Comparison of ENCODE assay signal across 13 cellular contexts in the genomic region with DNA sequence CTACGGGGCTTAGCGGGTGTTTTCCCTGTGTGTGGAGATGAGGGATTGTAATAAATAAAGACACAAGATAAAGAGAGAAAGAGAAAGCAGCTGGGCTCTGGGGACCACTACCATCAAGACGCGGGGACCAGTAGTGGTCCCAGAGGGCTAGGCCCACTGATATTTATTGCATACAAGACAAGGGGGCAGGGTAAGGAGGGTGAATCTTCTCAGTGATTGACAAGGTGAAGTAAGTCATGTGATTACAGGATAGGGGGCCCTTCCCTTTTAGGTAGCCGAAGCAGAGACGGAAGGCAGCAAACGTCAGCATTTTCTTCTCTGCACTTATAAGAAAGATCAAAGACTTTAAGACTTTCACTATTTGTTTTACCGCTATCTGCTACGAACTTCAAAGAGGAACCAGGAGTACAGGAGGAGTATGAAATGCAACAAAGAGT. TPM values are rescaled to one million over a fixed set of nuclear protein-coding genes. Genes with fewer than 3 reads are reported as not detected.
DNase-seq lines count a peak whose midpoint lies in the region; ATAC-seq, FAIRE-seq and TF ChIP-seq lines count a peak whose summit lies in the region.
"Had no signal": no experiment of that assay in that cellular context is flagged by ENCODE, and none has a peak within 500 bp of the region (broad histone marks: within the 10 kb centered on the region; RNA-seq: fewer than 3 reads in every experiment).

No MANE protein-coding gene starts in this region.

- in situ Hi-C loops in HepG2 (cut with HindIII; ENCODE audit: extremely low pct_ligation_motif_present, low pct_unique_long_range_greater_than_20kb): loop anchor here (5.0 kb wide), 1 partner anchor 35 kb away; the partner anchor contains the start of gene NEU4
- in situ Hi-C loops in K562 (cut with MboI): no loop called here

- peaks cover 24% of the 10 kb centered on the region for H3K79me2 ChIP-seq in HepG2 (ENCODE audit: insufficient read depth, low read length)
- no peaks in the 10 kb centered on the region for H3K79me2 ChIP-seq in K562 (ENCODE audit: control insufficient read depth, insufficient read depth, low read length)

- H3K4me1 ChIP-seq in HepG2 (ENCODE audit: insufficient read depth, low read length) (peaks cover 71% of the 10 kb centered on the region), right lobe of liver (peaks cover 0 to 45% (median 15%) of the 10 kb centered on the region in 4 donors), K562 (replicated peaks in 1 of 2; ENCODE audit: control insufficient read depth in 2 of 2, insufficient read depth in 2 of 2, low read length in 2 of 2) (peaks cover 0 to 61% of the 10 kb centered on the region in 2 experiments; a peak in 2 of 5 replicates), kidney (ENCODE audit: control insufficient read depth in 1 of 2, insufficient read depth in 1 of 2, low read depth in 1 of 2, low read length in 2 of 2) (peaks cover 10 to 13% of the 10 kb centered on the region in 2 donors)

- peak overlapping the region; percentile 92 for H3K9ac ChIP-seq in HepG2 (ENCODE audit: insufficient read depth, low read depth, low read length)
- H3K9ac ChIP-seq in K562 (ENCODE audit: insufficient read depth in 1 of 2, low read depth in 2 of 2, low read length in 2 of 2): no peak overlapping the region
- no peak overlapping the region for H3K9ac ChIP-seq in kidney (ENCODE audit: low read length in 2 of 2)

- no peaks in the 10 kb centered on the region for H3K9me1 ChIP-seq in K562 (ENCODE audit: control insufficient read depth, insufficient read depth, low read length)

- intact Hi-C loops in HepG2 (cut with micrococcal nuclease; ENCODE audit: unreplicated experiment): no loop called here
- intact Hi-C loops in right lobe of liver (cut with DNase I): no loop called here
- intact Hi-C loops in K562 (cut with micrococcal nuclease): no loop called here
- intact Hi-C loops in kidney (cut with DNase I): no loop called here

- POLR2A ChIA-PET in HepG2 (lab: Yijun Ruan, JAX) (interaction anchor here (0.9 to 8.9 kb wide), 20 partner anchors 9 to 163 kb away, joined by 3 to 218 read pairs (median 6); partner anchors contain the start of genes D2HGDH, DTYMK, ING5 and NEU4), K562 (lab: Yijun Ruan, JAX) (no interaction called here)

- DNase-seq in HepG2 (ENCODE audit: low spot score): peak; percentile 67
- DNase-seq in right lobe of liver: no peak
- DNase-seq in SW480 (ENCODE audit: low spot score): peak; percentile 6
- no peak for DNase-seq in K562 (ENCODE audit: extremely low read depth in 1 of 4, low spot score in 3 of 4)
- peak; percentile 26 for DNase-seq in stimulated activated naive CD4-positive, alpha-beta T cell treated with Interleukin-2 at 50 U/mL for 16 hours (lab: John Stamatoyannopoulos, UW)
- no peak for DNase-seq in kidney
- no peak for DNase-seq in DMS114 treated with DMSO at 0.1 percent for 48 hours (lab: John Stamatoyannopoulos, UW; ENCODE audit: unreplicated experiment)
- no peak for DNase-seq in NCI-H226
- DNase-seq: NCI-H1417 treated with DMSO at 0.1 percent for 48 hours, occipital lobe, PC-3, trophoblast cell had no signal

- no peak for TF ChIP-seq CTCF in HepG2 (CRISPR knock-in tag; IDR thresholded peaks at IDR 0.05)
- TF ChIP-seq CTCF in right lobe of liver (IDR thresholded peaks at IDR 0.05): no peak
- TF ChIP-seq CTCF in K562 (IDR thresholded peaks at IDR 0.05 in 2 of 3, conservative IDR thresholded peaks at IDR 0.05 in 1 of 3; ENCODE audit: insufficient read depth in 2 of 3, low read depth in 1 of 3, low read length in 3 of 3): no peak
- no peak for TF ChIP-seq CTCF in kidney (IDR thresholded peaks at IDR 0.05; ENCODE audit: borderline replicate concordance, extremely low read depth, insufficient read depth)

- no peaks in the 10 kb centered on the region for H4K20me1 ChIP-seq in HepG2 (ENCODE audit: insufficient read depth, low read length)
- no peaks in the 10 kb centered on the region for H4K20me1 ChIP-seq in K562 (replicated peaks; ENCODE audit: control insufficient read depth, insufficient read depth, low read length)

- TF ChIP-seq POLR2A in HepG2 (IDR thresholded peaks at IDR 0.05; ENCODE audit: insufficient read depth in 1 of 2, low read depth in 2 of 2, low read length in 2 of 2): peak in 1 of 2 experiments; percentile 64; a peak in 1 of 4 replicates
- no peak for TF ChIP-seq POLR2A in right lobe of liver (IDR thresholded peaks at IDR 0.05)
- no peak for TF ChIP-seq POLR2A in K562 (conservative IDR thresholded peaks at IDR 0.05)

- no peak overlapping the region for H2AFZ ChIP-seq in HepG2 (ENCODE audit: low read length)
- no peak overlapping the region for H2AFZ ChIP-seq in K562 (ENCODE audit: low read depth, low read length)

- FAIRE-seq in HepG2 (lab: Jason Lieb, UNC) (no peak), K562 (lab: Jason Lieb, UNC) (no peak), kidney (lab: Jason Lieb, UNC) (no peak)

- CTCF ChIA-PET in HepG2 (lab: Yijun Ruan, JAX; ENCODE audit: low intra/inter-chr PET ratio, low total read pairs) (no interaction called here), K562 (lab: Yijun Ruan, JAX; ENCODE audit: low intra/inter-chr PET ratio) (no interaction called here)

- TF ChIP-seq EP300 in HepG2 (IDR thresholded peaks at IDR 0.05; ENCODE audit: low read depth in 2 of 2, low read length in 2 of 2): no peak
- no peak for TF ChIP-seq EP300 in HepG2 (CRISPR knock-in tag; IDR thresholded peaks at IDR 0.05; ENCODE audit: borderline replicate concordance)
- no peak for TF ChIP-seq EP300 in K562 (IDR thresholded peaks at IDR 0.05; ENCODE audit: low read length)

- H3K27me3 ChIP-seq in HepG2 (ENCODE audit: control insufficient read depth in 1 of 2, insufficient read depth in 2 of 2, low read length in 2 of 2): no peaks in the 10 kb centered on the region; a peak in 1 of 5 replicates
- H3K27me3 ChIP-seq in right lobe of liver: no peaks in the 10 kb centered on the region
- no peaks in the 10 kb centered on the region for H3K27me3 ChIP-seq in K562 (ENCODE audit: control insufficient read depth in 2 of 2, insufficient read depth in 2 of 2, low read length in 2 of 2)

- peak overlapping the region; percentile 92 for H3K27ac ChIP-seq in HepG2 (ENCODE audit: extremely low read length, insufficient read depth, low read length)
- no peak overlapping the region for H3K27ac ChIP-seq in right lobe of liver
- H3K27ac ChIP-seq in K562 (ENCODE audit: extremely low read depth, low read depth, low read length): no peak overlapping the region
- no peak overlapping the region for H3K27ac ChIP-seq in kidney (ENCODE audit: low read depth in 2 of 2, low read length in 2 of 2)

- H3K4me3 ChIP-seq in HepG2 (replicated peaks in 1 of 3; ENCODE audit: insufficient read depth in 1 of 3, low read depth in 2 of 3, low read length in 3 of 3) (peak overlapping the region; percentile 67 to 82 (median 76)), right lobe of liver (no peak overlapping the region), K562 (no peak overlapping the region), kidney (ENCODE audit: low read length in 2 of 2) (no peak overlapping the region)

- TF ChIP-seq RAD21 in HepG2 (CRISPR knock-in tag; IDR thresholded peaks at IDR 0.05) (no peak), K562 (CRISPR knock-in tag; conservative IDR thresholded peaks at IDR 0.05 in 1 of 2, IDR thresholded peaks at IDR 0.05 in 1 of 2) (no peak)

- ATAC-seq in HepG2 (no peak), right lobe of liver (no peak), K562 (no peak)
- ATAC-seq: PC-3 had no signal

- no peaks in the 10 kb centered on the region for H3K9me3 ChIP-seq in HepG2 (ENCODE audit: low read length)
- no peaks in the 10 kb centered on the region for H3K9me3 ChIP-seq in right lobe of liver
- H3K9me3 ChIP-seq in K562 (replicated peaks; ENCODE audit: control insufficient read depth, insufficient read depth, low read depth, low read length): no peaks in the 10 kb centered on the region
- H3K9me3 ChIP-seq in kidney (ENCODE audit: control insufficient read depth in 1 of 2, low read length in 2 of 2): no peaks in the 10 kb centered on the region

- BruUV-seq in HepG2 (replicated peaks; lab: Mats Ljungman, UMichigan): no TSS peak
- no TSS peak for BruUV-seq in K562 (replicated peaks; lab: Mats Ljungman, UMichigan)

- WGBS in HepG2 (ENCODE audit: low lambda C conversion rate): under 1% methylated on average over 9 of the region's 9 CpGs
- WGBS in right lobe of liver (ENCODE audit: insufficient coverage, low coverage, low lambda C conversion rate, missing lambda C conversion rate): 47% methylated on average over 9 of the region's 9 CpGs
- WGBS in K562 (ENCODE audit: insufficient coverage, low coverage, missing lambda C conversion rate): 58% methylated on average over 9 of the region's 9 CpGs

- peak overlapping the region; percentile 85 for H3K4me2 ChIP-seq in HepG2 (ENCODE audit: low read depth, low read length)
- no peak overlapping the region for H3K4me2 ChIP-seq in K562 (ENCODE audit: insufficient read depth, low read length)

- no peaks in the 10 kb centered on the region; a peak in 1 of 5 replicates for H3K36me3 ChIP-seq in HepG2 (replicated peaks in 1 of 2; ENCODE audit: control insufficient read depth in 1 of 2, insufficient read depth in 2 of 2, low read length in 2 of 2)
- no peaks in the 10 kb centered on the region for H3K36me3 ChIP-seq in right lobe of liver
- H3K36me3 ChIP-seq in K562 (ENCODE audit: control insufficient read depth, insufficient read depth, low read length): no peaks in the 10 kb centered on the region
- H3K36me3 ChIP-seq in kidney (ENCODE audit: control insufficient read depth in 1 of 2, insufficient read depth in 2 of 2, low read length in 2 of 2): no peaks in the 10 kb centered on the region

RNA-seq across cellular contexts. Expression of gene GAL3ST2, which starts 4.5 kb away (rescaled TPM):
- total RNA-seq in HepG2 (2016; rRNA removed; fragmentation: Illumina TruSeq; extraction: Trizol) (0.20 and 0.72 TPM in 2 replicates), right lobe of liver (under 1 TPM in 3 of 6 experiments, not detected in 3; 0.53 to 0.83 (median 0.70) TPM), K562 (2014; rRNA removed) (0.61 TPM in 1 of 2 replicates, not detected in the other), K562 (2014; rRNA removed; fragmentation: Illumina TruSeq; extraction: Trizol) (not detected in 2 replicates), K562 (2015; rRNA removed; fragmentation: Illumina TruSeq; extraction: Trizol) (not detected in 2 replicates), K562 (2021) (0.31 and 0.42 TPM in 2 replicates), kidney (0.19 TPM)
- total RNA-seq in HepG2 (2016; cell fraction: cytosol; rRNA removed; fragmentation: Illumina TruSeq; extraction: Trizol; ENCODE audit: low read depth): 0.30 TPM in 1 of 2 replicates, not detected in the other
- 0.32 and 0.36 TPM in 2 replicates for total RNA-seq in HepG2 (2016; cell fraction: insoluble cytoplasmic fraction; rRNA removed; fragmentation: Illumina TruSeq; extraction: Trizol)
- 0.34 and 0.52 TPM in 2 replicates for total RNA-seq in HepG2 (2016; cell fraction: membrane; rRNA removed; fragmentation: Illumina TruSeq; extraction: Trizol)
- 0.72 and 0.75 TPM in 2 replicates for total RNA-seq in HepG2 (2016; cell fraction: nucleus; rRNA removed; fragmentation: Illumina TruSeq; extraction: Trizol)
- polyA plus RNA-seq in HepG2 (2011; rRNA removed) (0.17 and 0.30 TPM in 2 replicates), K562 (2011; rRNA removed) (0.08 TPM in 1 of 2 replicates, not detected in the other), K562 (2014; fragmentation: Illumina TruSeq; extraction: Trizol) (not detected in 2 replicates), K562 (2014; fragmentation: Nextera tagmentation; extraction: Ambion mirVana) (not detected), K562 (2014; rRNA removed) (0.38 TPM in 1 of 2 replicates, not detected in the other), kidney (ENCODE audit: insufficient read depth, low read depth, low replicate concordance) (0.39 TPM)
- polyA plus RNA-seq in HepG2 (2011; cell fraction: cytosol; rRNA removed): 0.14 and 0.27 TPM in 2 replicates
- polyA plus RNA-seq in HepG2 (2011; cell fraction: nucleus; rRNA removed): 4.0 and 5.9 TPM in 2 replicates
- polyA plus RNA-seq in HepG2 (2012): 0.87 and 1.1 TPM in 2 replicates
- 0.07 TPM in 1 of 2 replicates, not detected in the other for polyA plus RNA-seq in HepG2 (2016; cell fraction: cytosol; fragmentation: Illumina TruSeq; extraction: Trizol; ENCODE audit: low read depth)
- polyA plus RNA-seq in HepG2 (2016; cell fraction: insoluble cytoplasmic fraction; fragmentation: Illumina TruSeq; extraction: Trizol; ENCODE audit: low read depth): 0.29 and 0.79 TPM in 2 replicates
- 0.31 and 0.40 TPM in 2 replicates for polyA plus RNA-seq in HepG2 (2016; cell fraction: membrane; fragmentation: Illumina TruSeq; extraction: Trizol; ENCODE audit: low read depth)
- polyA plus RNA-seq in HepG2 (2016; cell fraction: nucleus; fragmentation: Illumina TruSeq; extraction: Trizol; ENCODE audit: insufficient read depth, low read depth): 2.5 and 3.4 TPM in 2 replicates
- 2.6 TPM in 1 of 2 replicates, not detected in the other for polyA minus RNA-seq in HepG2 (2011; rRNA and poly(A)+ RNA removed; ENCODE audit: low replicate concordance)
- polyA minus RNA-seq in HepG2 (2011; cell fraction: cytosol; rRNA and poly(A)+ RNA removed): 1.1 and 1.4 TPM in 2 replicates
- polyA minus RNA-seq in HepG2 (2011; cell fraction: nucleus; rRNA and poly(A)+ RNA removed): 1.9 and 2.1 TPM in 2 replicates
- total RNA-seq in K562 (2011; cell fraction: chromatin; rRNA removed; ENCODE audit: low replicate concordance): 0.51 and 1.8 TPM in 2 replicates
- total RNA-seq in K562 (2011; cell fraction: nucleolus; rRNA removed): 1.8 and 2.2 TPM in 2 replicates
- total RNA-seq in K562 (2011; cell fraction: nucleoplasm; rRNA removed): 1.1 TPM in 1 of 2 replicates, not detected in the other
- not detected in 2 replicates for polyA plus RNA-seq in K562 (2011; cell fraction: cytosol; rRNA removed)
- polyA plus RNA-seq in K562 (2011; cell fraction: nucleus; rRNA removed): 0.15 and 0.43 TPM in 2 replicates
- polyA plus RNA-seq in K562 (2012): 0.90 and 1.00 TPM in 2 replicates
- polyA minus RNA-seq in K562 (2011; rRNA and poly(A)+ RNA removed): not detected in 2 replicates
- polyA minus RNA-seq in K562 (2011; cell fraction: cytosol; rRNA and poly(A)+ RNA removed): not detected in 2 replicates
- 0.33 and 0.67 TPM in 2 replicates for polyA minus RNA-seq in K562 (2011; cell fraction: nucleus; rRNA and poly(A)+ RNA removed)
- total RNA-seq: aorta, PC-3 had no signal
- polyA plus RNA-seq: aorta had no signal

RNA-seq across cellular contexts. Expression of gene NEU4, which starts 36.9 kb away (rescaled TPM):
- total RNA-seq in HepG2 (2016; rRNA removed; fragmentation: Illumina TruSeq; extraction: Trizol): 104 and 107 TPM in 2 replicates
- 27.0 and 30.1 TPM in 2 replicates for total RNA-seq in HepG2 (2016; cell fraction: cytosol; rRNA removed; fragmentation: Illumina TruSeq; extraction: Trizol; ENCODE audit: low read depth)
- total RNA-seq in HepG2 (2016; cell fraction: insoluble cytoplasmic fraction; rRNA removed; fragmentation: Illumina TruSeq; extraction: Trizol): 108 and 118 TPM in 2 replicates
- total RNA-seq in HepG2 (2016; cell fraction: membrane; rRNA removed; fragmentation: Illumina TruSeq; extraction: Trizol): 67.8 and 70.6 TPM in 2 replicates
- 43.9 and 53.0 TPM in 2 replicates for total RNA-seq in HepG2 (2016; cell fraction: nucleus; rRNA removed; fragmentation: Illumina TruSeq; extraction: Trizol)
- polyA plus RNA-seq in HepG2 (2011; rRNA removed): 53.5 and 71.4 TPM in 2 replicates
- 52.8 and 126 TPM in 2 replicates for polyA plus RNA-seq in HepG2 (2011; cell fraction: cytosol; rRNA removed)
- polyA plus RNA-seq in HepG2 (2011; cell fraction: nucleus; rRNA removed): 167 and 187 TPM in 2 replicates
- 34.5 and 40.6 TPM in 2 replicates for polyA plus RNA-seq in HepG2 (2012)
- 23.8 and 25.7 TPM in 2 replicates for polyA plus RNA-seq in HepG2 (2016; cell fraction: cytosol; fragmentation: Illumina TruSeq; extraction: Trizol; ENCODE audit: low read depth)
- 96.8 and 121 TPM in 2 replicates for polyA plus RNA-seq in HepG2 (2016; cell fraction: insoluble cytoplasmic fraction; fragmentation: Illumina TruSeq; extraction: Trizol; ENCODE audit: low read depth)
- polyA plus RNA-seq in HepG2 (2016; cell fraction: membrane; fragmentation: Illumina TruSeq; extraction: Trizol; ENCODE audit: low read depth): 48.5 and 51.3 TPM in 2 replicates
- polyA plus RNA-seq in HepG2 (2016; cell fraction: nucleus; fragmentation: Illumina TruSeq; extraction: Trizol; ENCODE audit: insufficient read depth, low read depth): 84.0 and 95.2 TPM in 2 replicates
- 114 TPM in 1 of 2 replicates, not detected in the other for polyA minus RNA-seq in HepG2 (2011; rRNA and poly(A)+ RNA removed; ENCODE audit: low replicate concordance)
- polyA minus RNA-seq in HepG2 (2011; cell fraction: cytosol; rRNA and poly(A)+ RNA removed): 45.5 and 50.7 TPM in 2 replicates
- polyA minus RNA-seq in HepG2 (2011; cell fraction: nucleus; rRNA and poly(A)+ RNA removed): 32.4 and 35.0 TPM in 2 replicates
- 10 to 100 TPM; 16.8 to 87.1 (median 76.2) TPM for total RNA-seq in right lobe of liver
- 1.3 TPM in 1 of 2 replicates, not detected in the other for total RNA-seq in K562 (2011; cell fraction: chromatin; rRNA removed; ENCODE audit: low replicate concordance)
- 0.50 and 0.66 TPM in 2 replicates for total RNA-seq in K562 (2011; cell fraction: nucleolus; rRNA removed)
- total RNA-seq in K562 (2011; cell fraction: nucleoplasm; rRNA removed): 0.29 and 1.1 TPM in 2 replicates
- total RNA-seq in K562 (2014; rRNA removed): not detected in 2 replicates
- total RNA-seq in K562 (2014; rRNA removed; fragmentation: Illumina TruSeq; extraction: Trizol): not detected in 2 replicates
- total RNA-seq in K562 (2015; rRNA removed; fragmentation: Illumina TruSeq; extraction: Trizol): not detected in 2 replicates
- 0.38 and 0.40 TPM in 2 replicates for total RNA-seq in K562 (2021)
- 0.12 TPM in 1 of 2 replicates, not detected in the other for polyA plus RNA-seq in K562 (2011; rRNA removed)
- 0.12 and 0.21 TPM in 2 replicates for polyA plus RNA-seq in K562 (2011; cell fraction: cytosol; rRNA removed)
- 0.14 and 0.65 TPM in 2 replicates for polyA plus RNA-seq in K562 (2011; cell fraction: nucleus; rRNA removed)
- 0.55 and 1.1 TPM in 2 replicates for polyA plus RNA-seq in K562 (2012)
- polyA plus RNA-seq in K562 (2014; fragmentation: Illumina TruSeq; extraction: Trizol): not detected in 2 replicates
- polyA plus RNA-seq in K562 (2014; fragmentation: Nextera tagmentation; extraction: Ambion mirVana): not detected
- 0.01 TPM in 1 of 2 replicates, not detected in the other for polyA plus RNA-seq in K562 (2014; rRNA removed)
- polyA minus RNA-seq in K562 (2011; rRNA and poly(A)+ RNA removed): not detected in 2 replicates
- polyA minus RNA-seq in K562 (2011; cell fraction: cytosol; rRNA and poly(A)+ RNA removed): not detected in 2 replicates
- polyA minus RNA-seq in K562 (2011; cell fraction: nucleus; rRNA and poly(A)+ RNA removed): 0.27 TPM in 1 of 2 replicates, not detected in the other
- 0.76 TPM for total RNA-seq in kidney
- 2.8 TPM for polyA plus RNA-seq in kidney (ENCODE audit: insufficient read depth, low read depth, low replicate concordance)
- total RNA-seq: PC-3 had no signal

RNA-seq across cellular contexts. Expression of gene D2HGDH, which starts 37.7 kb away (rescaled TPM):
- 10.2 and 20.3 TPM in 2 replicates for total RNA-seq in HepG2 (2016; rRNA removed; fragmentation: Illumina TruSeq; extraction: Trizol)
- total RNA-seq in HepG2 (2016; cell fraction: cytosol; rRNA removed; fragmentation: Illumina TruSeq; extraction: Trizol; ENCODE audit: low read depth): 5.4 and 6.4 TPM in 2 replicates
- total RNA-seq in HepG2 (2016; cell fraction: insoluble cytoplasmic fraction; rRNA removed; fragmentation: Illumina TruSeq; extraction: Trizol): 9.1 and 22.3 TPM in 2 replicates
- total RNA-seq in HepG2 (2016; cell fraction: membrane; rRNA removed; fragmentation: Illumina TruSeq; extraction: Trizol): 6.5 and 7.3 TPM in 2 replicates
- total RNA-seq in HepG2 (2016; cell fraction: nucleus; rRNA removed; fragmentation: Illumina TruSeq; extraction: Trizol): 18.0 and 21.4 TPM in 2 replicates
- polyA plus RNA-seq in HepG2 (2011; rRNA removed): 19.2 and 20.5 TPM in 2 replicates
- 6.4 and 12.2 TPM in 2 replicates for polyA plus RNA-seq in HepG2 (2011; cell fraction: cytosol; rRNA removed)
- 166 and 260 TPM in 2 replicates for polyA plus RNA-seq in HepG2 (2011; cell fraction: nucleus; rRNA removed)
- 16.1 and 26.4 TPM in 2 replicates for polyA plus RNA-seq in HepG2 (2012)
- polyA plus RNA-seq in HepG2 (2016; cell fraction: cytosol; fragmentation: Illumina TruSeq; extraction: Trizol; ENCODE audit: low read depth): 1.4 and 1.5 TPM in 2 replicates
- 7.6 and 10.2 TPM in 2 replicates for polyA plus RNA-seq in HepG2 (2016; cell fraction: insoluble cytoplasmic fraction; fragmentation: Illumina TruSeq; extraction: Trizol; ENCODE audit: low read depth)
- polyA plus RNA-seq in HepG2 (2016; cell fraction: membrane; fragmentation: Illumina TruSeq; extraction: Trizol; ENCODE audit: low read depth): 3.0 and 3.4 TPM in 2 replicates
- 52.5 and 55.5 TPM in 2 replicates for polyA plus RNA-seq in HepG2 (2016; cell fraction: nucleus; fragmentation: Illumina TruSeq; extraction: Trizol; ENCODE audit: insufficient read depth, low read depth)
- polyA minus RNA-seq in HepG2 (2011; rRNA and poly(A)+ RNA removed; ENCODE audit: low replicate concordance): 12.2 and 16.0 TPM in 2 replicates
- 6.7 and 8.6 TPM in 2 replicates for polyA minus RNA-seq in HepG2 (2011; cell fraction: cytosol; rRNA and poly(A)+ RNA removed)
- polyA minus RNA-seq in HepG2 (2011; cell fraction: nucleus; rRNA and poly(A)+ RNA removed): 21.5 and 26.5 TPM in 2 replicates
- total RNA-seq in right lobe of liver: 10 to 100 TPM; 18.9 to 38.6 (median 25.9) TPM
- total RNA-seq in K562 (2011; cell fraction: chromatin; rRNA removed; ENCODE audit: low replicate concordance): 47.1 and 160 TPM in 2 replicates
- 99.4 and 106 TPM in 2 replicates for total RNA-seq in K562 (2011; cell fraction: nucleolus; rRNA removed)
- 49.9 and 63.9 TPM in 2 replicates for total RNA-seq in K562 (2011; cell fraction: nucleoplasm; rRNA removed)
- 22.4 and 23.3 TPM in 2 replicates for total RNA-seq in K562 (2014; rRNA removed)
- 1.7 and 4.4 TPM in 2 replicates for total RNA-seq in K562 (2014; rRNA removed; fragmentation: Illumina TruSeq; extraction: Trizol)
- total RNA-seq in K562 (2015; rRNA removed; fragmentation: Illumina TruSeq; extraction: Trizol): 10.3 and 10.9 TPM in 2 replicates
- total RNA-seq in K562 (2021): 26.0 and 30.8 TPM in 2 replicates
- 15.2 and 25.7 TPM in 2 replicates for polyA plus RNA-seq in K562 (2011; rRNA removed)
- 10.4 and 20.9 TPM in 2 replicates for polyA plus RNA-seq in K562 (2011; cell fraction: cytosol; rRNA removed)
- 136 and 197 TPM in 2 replicates for polyA plus RNA-seq in K562 (2011; cell fraction: nucleus; rRNA removed)
- 28.7 and 36.6 TPM in 2 replicates for polyA plus RNA-seq in K562 (2012)
- 5.1 and 10.1 TPM in 2 replicates for polyA plus RNA-seq in K562 (2014; fragmentation: Illumina TruSeq; extraction: Trizol)
- polyA plus RNA-seq in K562 (2014; fragmentation: Nextera tagmentation; extraction: Ambion mirVana): under 1 TPM; 0.39 to 0.52 TPM
- polyA plus RNA-seq in K562 (2014; rRNA removed): 26.5 and 29.0 TPM in 2 replicates
- polyA minus RNA-seq in K562 (2011; rRNA and poly(A)+ RNA removed): 4.4 and 10.4 TPM in 2 replicates
- 14.4 and 21.0 TPM in 2 replicates for polyA minus RNA-seq in K562 (2011; cell fraction: cytosol; rRNA and poly(A)+ RNA removed)
- 33.7 and 35.7 TPM in 2 replicates for polyA minus RNA-seq in K562 (2011; cell fraction: nucleus; rRNA and poly(A)+ RNA removed)
- total RNA-seq in kidney: 37.0 TPM
- polyA plus RNA-seq in kidney (ENCODE audit: insufficient read depth, low read depth, low replicate concordance): 49.3 TPM

Comparison
In these comparisons a context has a peak if more than half of its experiments do, and no peak if none do; other contexts are left out.
1. DNase-seq: peak in HepG2 (single experiment), SW480 (single experiment) and stimulated activated naive CD4-positive, alpha-beta T cell treated with Interleukin-2 at 50 U/mL for 16 hours (single experiment); none in right lobe of liver (0 of 3), K562 (0 of 4), kidney (single experiment), DMS114 treated with DMSO at 0.1 percent for 48 hours (single experiment) and NCI-H226 (single experiment).
2. H3K4me3 ChIP-seq: peak in HepG2 (3 of 3); none in right lobe of liver (0 of 3), K562 (single experiment) and kidney (0 of 2).
3. RNA of gene NEU4, which starts 36.9 kb away (total RNA-seq): 27.0 to 118 TPM in HepG2 and 16.8 to 87.1 TPM in right lobe of liver; 0.76 TPM in kidney (single experiment) and 0.29 to 1.3 TPM in K562; every median in the first group is over 4 times any median in the second.
4. Of the 241 proteins assayed by ChIP-seq in both HepG2 and K562: peak only in HepG2: FOXO4, MED1, MEIS2, PBX2, POLR2AphosphoS5, POLR2G and 2 more; only in K562: none; in both: MAFF, MAFK and TFE3; in neither: 226; mixed calls (peak in some experiments, not most) for 4.